Comparison of ENCODE assay signal across 1 cellular context in the genomic region with DNA sequence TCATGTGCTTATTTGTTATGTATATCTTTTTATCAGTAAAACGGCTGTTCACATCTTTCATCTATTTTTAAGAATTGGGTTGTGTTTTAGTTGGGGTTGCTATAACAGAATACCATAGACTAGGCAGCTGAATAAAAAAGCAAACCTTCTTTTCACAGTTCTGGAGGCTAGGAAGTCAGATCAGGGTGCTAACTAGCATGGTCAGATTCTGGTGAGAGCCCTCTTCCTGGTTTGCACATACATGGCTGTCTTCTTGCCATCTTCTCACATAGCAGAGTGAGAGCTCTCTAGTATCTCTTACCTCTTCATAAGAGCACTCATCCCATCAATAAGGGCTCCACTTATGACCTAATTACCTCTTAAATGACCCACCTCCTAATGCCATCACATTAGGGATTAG.
TF ChIP-seq lines count a peak whose summit lies in the region.

No MANE protein-coding gene starts in this region.

TF ChIP-seq in IMR-90, 13 proteins besides CTCF, POLR2A, EP300 and RAD21 (continued from another document):
- TF ChIP-seq MXI1 (IDR thresholded peaks at IDR 0.05; ENCODE audit: borderline replicate concordance, low read depth, low read length) (no peak), MAFK (IDR thresholded peaks at IDR 0.05; ENCODE audit: low read depth, low read length) (no peak), SMC3 (IDR thresholded peaks at IDR 0.05; ENCODE audit: low read depth, low read length) (no peak), NFE2L2 (IDR thresholded peaks at IDR 0.05; ENCODE audit: low read depth, low read length) (no peak), CEBPB (IDR thresholded peaks at IDR 0.05; ENCODE audit: low read depth, low read length) (no peak), CHD1 (IDR thresholded peaks at IDR 0.05; ENCODE audit: low read depth, low read length) (no peak)
- TF ChIP-seq, protein P1, sequence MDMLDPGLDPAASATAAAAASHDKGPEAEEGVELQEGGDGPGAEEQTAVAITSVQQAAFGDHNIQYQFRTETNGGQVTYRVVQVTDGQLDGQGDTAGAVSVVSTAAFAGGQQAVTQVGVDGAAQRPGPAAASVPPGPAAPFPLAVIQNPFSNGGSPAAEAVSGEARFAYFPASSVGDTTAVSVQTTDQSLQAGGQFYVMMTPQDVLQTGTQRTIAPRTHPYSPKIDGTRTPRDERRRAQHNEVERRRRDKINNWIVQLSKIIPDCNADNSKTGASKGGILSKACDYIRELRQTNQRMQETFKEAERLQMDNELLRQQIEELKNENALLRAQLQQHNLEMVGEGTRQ (IDR thresholded peaks at IDR 0.05; ENCODE audit: low read depth, low read length): no peak
